8 cellular contexts compared by ENCODE assay signal in the genomic region with DNA sequence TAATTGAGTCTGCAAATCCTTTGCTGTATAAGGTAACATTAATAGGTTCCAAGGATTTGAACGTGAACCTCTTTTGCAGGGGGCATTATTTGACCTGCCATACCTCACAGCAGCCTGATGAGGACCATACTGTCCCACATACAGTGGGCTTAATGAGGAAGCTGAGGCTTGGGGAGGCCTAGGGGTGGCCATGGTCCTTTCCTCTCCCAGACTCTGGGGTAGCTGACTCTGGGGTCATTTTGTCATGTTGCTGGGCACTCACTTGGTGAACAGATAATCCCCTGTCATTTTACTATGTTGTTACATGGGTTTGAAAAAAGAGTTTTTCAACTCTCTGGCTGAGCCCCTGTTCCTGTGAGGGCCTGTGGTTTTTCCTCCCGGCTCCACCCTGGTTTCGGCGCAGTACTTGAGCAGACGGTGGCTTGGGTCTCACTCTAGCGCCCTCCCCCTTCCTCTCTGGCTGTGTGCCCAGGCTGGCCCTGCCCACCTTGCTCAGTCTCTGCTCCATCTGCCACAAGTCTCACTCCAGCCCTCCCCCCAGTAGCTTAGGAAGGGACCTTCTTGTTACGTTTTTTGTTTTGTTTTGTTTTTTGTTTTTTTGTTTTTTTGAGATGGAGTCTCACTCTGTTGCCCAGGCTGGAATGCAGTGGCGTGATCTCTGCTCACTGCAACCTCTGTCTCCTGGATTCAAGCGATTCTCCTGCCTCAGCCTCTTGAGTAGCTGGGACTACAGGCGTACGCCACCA. TPM values are rescaled to one million over a fixed set of nuclear protein-coding genes. Genes with fewer than 3 reads are reported as not detected.
A peak's percentile ranks its signal among the peaks of the same experiment; 100 is the strongest.
DNase-seq lines count a peak whose midpoint lies in the region; ATAC-seq and TF ChIP-seq lines count a peak whose summit lies in the region.

No MANE protein-coding gene starts in this region.

- no peak for TF ChIP-seq CTCF in WERI-Rb-1 (IDR thresholded peaks at IDR 0.05; ENCODE audit: low read depth, low read length)
- no peak for TF ChIP-seq CTCF in natural killer cell (IDR thresholded peaks at IDR 0.05)

- peak overlapping the region; percentile 98 to 99 for H3K27ac Mint-ChIP-seq in natural killer cell

- H3K36me3 Mint-ChIP-seq in natural killer cell = no peaks in the 10 kb centered on the region

- no peaks in the 10 kb centered on the region for H3K9me3 ChIP-seq in WERI-Rb-1 (ENCODE audit: severe bottlenecking)

- no peaks in the 10 kb centered on the region for H3K27me3 ChIP-seq in WERI-Rb-1 (ENCODE audit: insufficient read depth, low read depth, severe bottlenecking)

- H3K27me3 Mint-ChIP-seq in natural killer cell (ENCODE audit: low read depth in 2 of 2) = no peaks in the 10 kb centered on the region

- intact Hi-C loops in natural killer cell (cut with micrococcal nuclease) = loop anchor here (1.0 to 10.0 kb wide), 7 partner anchors 11 to 751 kb away; partner anchors contain the start of gene ZAP70

- H3K4me1 Mint-ChIP-seq in natural killer cell = peaks cover 75 to 88% of the 10 kb centered on the region in 2 donors

- peak overlapping the region; percentile 20 for H3K4me3 ChIP-seq in WERI-Rb-1 (ENCODE audit: low read depth, low read length)

- H3K4me3 Mint-ChIP-seq in natural killer cell = peak overlapping the region; percentile 94

- no peaks in the 10 kb centered on the region for H3K9me3 Mint-ChIP-seq in natural killer cell

- peak; percentile 42 for ATAC-seq in HG02588 (IDR thresholded peaks at IDR 0.05; ENCODE audit: unreplicated experiment)
- peak; percentile 25 to 53 (median 46) for ATAC-seq in natural killer cell

- H3K36me3 ChIP-seq in WERI-Rb-1 = no peaks in the 10 kb centered on the region; the same call in 1 of the 2 replicates

- H3K27ac ChIP-seq in WERI-Rb-1 = peak overlapping the region; percentile 55

- DNase-seq in EL (peak; percentile 37), NCI-H2171 (lab: John Stamatoyannopoulos, UW) (peak; percentile 92), WERI-Rb-1 (peak; percentile 86), natural killer cell (peak; percentile 56), inferior parietal cortex (ENCODE audit: extremely low spot score) (no peak), foreskin melanocyte (no peak)
- peak; percentile 71 for DNase-seq in effector CD4-positive, alpha-beta T cell

RNA-seq across cellular contexts. Expression of gene INPP4A, which starts 21.0 kb away (rescaled TPM):
- 100 to 1,000 TPM; 192 to 243 (median 225) TPM for total RNA-seq in natural killer cell

Comparison
In these comparisons a context has a peak if more than half of its experiments do, and no peak if none do; other contexts are left out.
1. DNase-seq: peak in EL (single experiment), NCI-H2171 (single experiment), WERI-Rb-1 (single experiment), effector CD4-positive, alpha-beta T cell (single experiment) and natural killer cell (single experiment); none in inferior parietal cortex (single experiment) and foreskin melanocyte (single experiment).